Comparison of ENCODE assay signal across 1 cellular context in genomic region chr1:78032964-78033796, GRCh38.
TF ChIP-seq lines count a peak whose summit lies in the region.

No MANE protein-coding gene starts in this region.

TF ChIP-seq in HepG2, 621 proteins besides CTCF, POLR2A, EP300 and RAD21:
- TF ChIP-seq NR2C2 (CRISPR knock-in tag; IDR thresholded peaks at IDR 0.05; ENCODE audit: borderline replicate concordance) (no peak), SOX13 (IDR thresholded peaks at IDR 0.05) (no peak), SOX13 (CRISPR knock-in tag; conservative IDR thresholded peaks at IDR 0.05 in 1 of 2, IDR thresholded peaks at IDR 0.05 in 1 of 2) (no peak), SOX6 (IDR thresholded peaks at IDR 0.05) (no peak), SOX6 (CRISPR knock-in tag; IDR thresholded peaks at IDR 0.05) (no peak), ZNF800 (CRISPR knock-in tag; IDR thresholded peaks at IDR 0.05) (no peak), IKZF1 (IDR thresholded peaks at IDR 0.05) (no peak), CEBPZ (IDR thresholded peaks at IDR 0.05; ENCODE audit: low read length) (no peak), CEBPB (IDR thresholded peaks at IDR 0.05; ENCODE audit: borderline replicate concordance, low read depth, low read length) (peak; percentile 58; the same call in 1 of the 2 replicates), ZNF580 (CRISPR knock-in tag; IDR thresholded peaks at IDR 0.05; ENCODE audit: borderline replicate concordance, low read depth) (no peak), CEBPG (CRISPR knock-in tag; IDR thresholded peaks at IDR 0.05) (0 out of 2 replicates have a peak, but pooled peaks have one; percentile 39), ZNF557 (CRISPR knock-in tag; IDR thresholded peaks at IDR 0.05) (no peak), TEF (CRISPR knock-in tag; IDR thresholded peaks at IDR 0.05) (peak; percentile 65), STAT6 (CRISPR knock-in tag; IDR thresholded peaks at IDR 0.05; ENCODE audit: borderline replicate concordance) (no peak), ZNF224 (CRISPR knock-in tag; IDR thresholded peaks at IDR 0.05) (no peak), MIXL1 (CRISPR knock-in tag; IDR thresholded peaks at IDR 0.05) (no peak)
TF ChIP-seq in HepG2: peak in this region for 3.
